9 cellular contexts compared by ENCODE assay signal in the genomic region with DNA sequence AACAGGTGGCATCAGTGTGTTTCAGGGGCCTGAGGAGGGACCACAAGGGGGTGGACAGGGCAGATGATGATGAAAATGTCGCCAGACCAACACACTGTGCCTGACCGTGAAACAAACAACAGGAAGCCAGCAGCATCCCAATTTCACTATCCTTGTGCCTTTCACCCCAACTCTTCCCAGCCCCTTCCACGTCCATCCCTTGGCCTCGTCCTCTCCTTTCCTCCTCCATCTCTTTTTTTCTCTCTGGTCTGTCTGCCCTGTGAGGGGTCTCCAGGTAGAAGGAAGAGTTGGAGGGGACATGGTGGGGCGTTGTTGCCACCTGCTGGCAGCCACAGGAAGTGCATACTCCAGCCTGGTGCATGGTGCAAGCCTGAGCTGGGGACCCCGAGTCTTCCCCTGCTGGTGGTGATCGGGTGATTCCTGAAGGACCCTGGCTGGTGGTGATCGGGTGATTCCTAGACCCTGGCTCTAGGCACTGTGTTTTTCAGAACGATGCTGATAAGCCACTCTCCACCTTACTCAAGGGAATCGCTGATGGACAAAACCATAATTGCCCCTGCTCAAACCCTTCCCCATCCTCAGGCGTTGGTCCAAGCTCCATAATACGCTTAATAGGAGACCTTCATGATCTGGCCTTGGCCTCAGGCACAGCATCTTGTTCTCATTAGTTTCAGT. TPM values are rescaled to one million over a fixed set of nuclear protein-coding genes. Genes with fewer than 3 reads are reported as not detected.
DNase-seq lines count a peak whose midpoint lies in the region; ATAC-seq, FAIRE-seq and TF ChIP-seq lines count a peak whose summit lies in the region.
"Had no signal": no experiment of that assay in that cellular context is flagged by ENCODE, and none has a peak within 500 bp of the region (broad histone marks: within the 10 kb centered on the region; RNA-seq: fewer than 3 reads in every experiment).

No MANE protein-coding gene starts in this region.

- H3K27me3 Mint-ChIP-seq in T-helper 2 cell treated with Interferon-gamma antibody and Interleukin-4, amounts not matched to agents 5 μg/mL and 100 μg/mL, for 36 hours (ENCODE audit: low read depth) = no peaks in the 10 kb centered on the region
- H3K27me3 Mint-ChIP-seq in astrocyte (ENCODE audit: low read depth, unreplicated experiment) = peaks cover 29% of the 10 kb centered on the region

- no peaks in the 10 kb centered on the region for H3K9me3 ChIP-seq in astrocyte (ENCODE audit: insufficient read depth, low read depth, low read length)

- no peaks in the 10 kb centered on the region for H3K36me3 ChIP-seq in astrocyte (ENCODE audit: insufficient read depth, low read length)

- peaks cover 2% of the 10 kb centered on the region for H3K36me3 Mint-ChIP-seq in T-helper 2 cell treated with Interferon-gamma antibody and Interleukin-4, amounts not matched to agents 5 μg/mL and 100 μg/mL, for 36 hours (ENCODE audit: low read depth)
- peaks cover 1% of the 10 kb centered on the region for H3K36me3 Mint-ChIP-seq in astrocyte (ENCODE audit: low read depth, unreplicated experiment)

- no peaks in the 10 kb centered on the region for H3K79me2 ChIP-seq in astrocyte (ENCODE audit: insufficient read depth, low read length)

- no peak overlapping the region for H3K9ac ChIP-seq in astrocyte (ENCODE audit: low read length)

- no peaks in the 10 kb centered on the region for H3K9me3 Mint-ChIP-seq in T-helper 2 cell treated with Interferon-gamma antibody and Interleukin-4, amounts not matched to agents 5 μg/mL and 100 μg/mL, for 36 hours
- no peaks in the 10 kb centered on the region for H3K9me3 Mint-ChIP-seq in astrocyte (ENCODE audit: unreplicated experiment)
- H3K9me3 Mint-ChIP-seq: dendritic cell treated with granulocyte-macrophage colony-stimulating factor and Interleukin-4, amounts not matched to agents 40 ng/mL and 50 ng/mL, for 4 days had no signal

- H3K27me3 ChIP-seq in astrocyte (ENCODE audit: insufficient read depth, low read length) = no peaks in the 10 kb centered on the region

- H3K4me3 ChIP-seq in astrocyte (ENCODE audit: insufficient read depth, low read depth, low read length) = no peak overlapping the region

- no peak overlapping the region for H3K27ac Mint-ChIP-seq in T-helper 2 cell treated with Interferon-gamma antibody and Interleukin-4, amounts not matched to agents 5 μg/mL and 100 μg/mL, for 36 hours
- no peak overlapping the region for H3K27ac Mint-ChIP-seq in astrocyte (ENCODE audit: unreplicated experiment)
- H3K27ac Mint-ChIP-seq: dendritic cell treated with granulocyte-macrophage colony-stimulating factor and Interleukin-4, amounts not matched to agents 40 ng/mL and 50 ng/mL, for 4 days had no signal

- ATAC-seq in GM19328 (IDR thresholded peaks at IDR 0.05; ENCODE audit: unreplicated experiment) (no peak), GM19463 (IDR thresholded peaks at IDR 0.05; ENCODE audit: unreplicated experiment) (no peak)

- H2AFZ ChIP-seq in astrocyte (ENCODE audit: low read depth, low read length) = no peak overlapping the region

- FAIRE-seq in astrocyte (lab: Jason Lieb, UNC) = no peak

- H3K4me1 Mint-ChIP-seq in T-helper 2 cell treated with Interferon-gamma antibody and Interleukin-4, amounts not matched to agents 5 μg/mL and 100 μg/mL, for 36 hours (ENCODE audit: low read depth) = peaks cover 22% of the 10 kb centered on the region
- no peaks in the 10 kb centered on the region for H3K4me1 Mint-ChIP-seq in astrocyte (ENCODE audit: low read depth, unreplicated experiment)

- CTCF ChIA-PET in GM10248 (lab: Yijun Ruan, JAX) = interaction anchor here (0.6 to 7.5 kb wide), 49 partner anchors 10 to 542 kb away, joined by 3 to 147 read pairs (median 4); partner anchors contain the start of genes LMAN2 and NSD1

- H3K27ac ChIP-seq in astrocyte (ENCODE audit: low read depth, low read length) = no peak overlapping the region

- POLR2A ChIA-PET in GM10248 (lab: Yijun Ruan, JAX) = no interaction called here

- peaks cover 6% of the 10 kb centered on the region for H4K20me1 ChIP-seq in astrocyte (ENCODE audit: insufficient read depth, low read length)

- TF ChIP-seq CTCF in GM10248 (IDR thresholded peaks at IDR 0.05; ENCODE audit: control extremely low read depth, extremely low read depth, low read depth, missing control alignments) = peak; percentile 90
- peak; percentile 93 for TF ChIP-seq CTCF in astrocyte (IDR thresholded peaks at IDR 0.05; ENCODE audit: insufficient read depth, low read depth, low read length)

- DNase-seq in GM10248 (ENCODE audit: extremely low spot score) (peak; percentile 80), Kasumi-1 (lab: John Stamatoyannopoulos, UW) (peak; percentile 40 to 46), astrocyte (ENCODE audit: low read depth) (no peak), iPS-NIHi7 (ENCODE audit: extremely low spot score) (peak; percentile 94)
- DNase-seq in T-helper 2 cell treated with Interferon-gamma antibody and Interleukin-4, amounts not matched to agents 5 μg/mL and 100 μg/mL, for 36 hours (ENCODE audit: low spot score) = peak; percentile 42
- DNase-seq in stimulated activated CD4-positive, alpha-beta T cell treated with anti-CD3 and anti-CD28 coated beads, Interleukin-2, amount 100 ng/mL, for 4 hours (ENCODE audit: low read depth) = peak; percentile 37

- H3K4me2 ChIP-seq in astrocyte (ENCODE audit: low read length) = no peak overlapping the region

- H3K4me1 ChIP-seq in astrocyte (ENCODE audit: insufficient read depth, low read length) = peaks cover 4% of the 10 kb centered on the region

- no peak overlapping the region for H3K4me3 Mint-ChIP-seq in T-helper 2 cell treated with Interferon-gamma antibody and Interleukin-4, amounts not matched to agents 5 μg/mL and 100 μg/mL, for 36 hours
- no peak overlapping the region for H3K4me3 Mint-ChIP-seq in astrocyte (ENCODE audit: unreplicated experiment)
- H3K4me3 Mint-ChIP-seq: dendritic cell treated with granulocyte-macrophage colony-stimulating factor and Interleukin-4, amounts not matched to agents 40 ng/mL and 50 ng/mL, for 4 days had no signal

RNA-seq across cellular contexts. Expression of gene NSD1, which starts 21.7 kb away (rescaled TPM):
- 67.8 and 71.9 TPM in 2 replicates for total RNA-seq in astrocyte

RNA-seq across cellular contexts. Expression of gene FGFR4, which starts 25.1 kb away (rescaled TPM):
- 3.8 and 4.8 TPM in 2 replicates for total RNA-seq in astrocyte
